In the genomic region with DNA sequence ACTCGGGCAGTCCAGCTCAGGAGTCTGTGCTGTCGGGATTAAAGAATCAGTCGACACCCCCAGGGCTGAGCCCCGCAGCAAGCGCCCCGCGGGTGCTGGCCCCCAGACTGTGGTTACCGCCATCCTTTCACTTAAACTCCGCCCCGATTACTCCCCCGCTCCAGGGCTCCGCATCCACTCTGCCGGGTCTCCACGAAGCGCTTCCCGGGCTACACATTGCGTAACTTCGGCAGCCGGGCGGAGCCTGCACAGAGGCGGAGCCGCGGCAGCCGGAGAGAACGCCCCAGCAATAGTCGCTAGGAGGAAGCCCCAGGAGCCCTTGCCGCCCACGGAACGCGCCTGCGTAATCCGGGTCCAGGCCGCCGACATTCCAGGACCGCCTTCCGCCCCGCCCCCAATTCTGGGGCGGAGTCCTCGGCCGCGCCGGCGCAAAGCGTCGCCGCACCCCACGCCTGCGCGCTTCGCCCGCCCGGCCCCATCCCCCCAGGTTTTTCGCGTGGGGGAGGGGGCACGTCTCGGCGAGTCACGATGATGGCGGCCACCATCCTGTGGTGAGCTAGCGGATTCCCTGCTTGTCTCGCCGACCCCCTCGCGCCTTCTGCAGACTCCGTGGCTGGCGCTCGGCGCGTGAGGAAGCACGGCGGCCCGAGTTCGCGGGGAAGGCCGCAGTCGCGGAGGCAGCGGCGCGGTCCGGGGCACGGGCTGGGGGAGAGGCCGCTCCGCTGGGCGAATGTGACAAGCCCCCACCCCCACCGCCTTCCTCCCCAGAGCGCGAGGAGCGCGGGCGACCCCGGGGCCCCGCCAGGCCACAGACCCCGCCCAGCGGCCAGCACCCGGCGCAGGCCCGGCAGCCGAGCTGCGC, we compare ENCODE assay signal across 8 cellular contexts. TPM values are rescaled to one million over a fixed set of nuclear protein-coding genes. Genes with fewer than 3 reads are reported as not detected.
A peak's percentile ranks its signal among the peaks of the same experiment; 100 is the strongest.
DNase-seq lines count a peak whose midpoint lies in the region; ATAC-seq, FAIRE-seq and TF ChIP-seq lines count a peak whose summit lies in the region.

A gene (plus strand): TSS at position 521 of the 862 bp plus-strand sequence. CDS start 351 bp downstream, outside the sequence.

- ATAC-seq in GM19043 (IDR thresholded peaks at IDR 0.05; ENCODE audit: low read depth, unreplicated experiment): peak; percentile 83
- ATAC-seq in HG03378 (IDR thresholded peaks at IDR 0.05; ENCODE audit: unreplicated experiment): peak; percentile 76

- TF ChIP-seq CTCF in AG10803 (conservative IDR thresholded peaks at IDR 0.05; ENCODE audit: low read length) (no peak), keratinocyte (optimal IDR thresholded peaks at IDR 0.05 in 1 of 3, IDR thresholded peaks at IDR 0.05 in 1 of 3, conservative IDR thresholded peaks at IDR 0.05 in 1 of 3; ENCODE audit: extremely low read depth in 1 of 3, insufficient read depth in 2 of 3, low read length in 3 of 3) (no peak)

- peaks cover 2% of the 10 kb centered on the region for H3K9me1 ChIP-seq in keratinocyte (ENCODE audit: control insufficient read depth, extremely low read depth, insufficient read depth, low read length)

- peak within 1 kb of the TSS; percentile 98 for H3K9ac ChIP-seq in keratinocyte (ENCODE audit: control insufficient read depth, extremely low read depth, insufficient read depth, low read length)

- dilution Hi-C loops in keratinocyte (cut with MboI; ENCODE audit: extremely low pct_ligation_motif_present, low sequenced_read_pairs): no loop called here

- no peaks in the 10 kb centered on the region for H3K36me3 ChIP-seq in keratinocyte (ENCODE audit: control insufficient read depth in 2 of 2, extremely low read depth in 1 of 2, insufficient read depth in 2 of 2, low read length in 2 of 2)

- H3K79me2 ChIP-seq in keratinocyte (ENCODE audit: control insufficient read depth, insufficient read depth, low read length): peaks cover 49% of the 10 kb centered on the region

- no peaks in the 10 kb centered on the region for H3K27me3 ChIP-seq in keratinocyte (ENCODE audit: control insufficient read depth, extremely low read depth, insufficient read depth, low read length)

- peak within 1 kb of the TSS; percentile 66 for H2AFZ ChIP-seq in keratinocyte (ENCODE audit: control insufficient read depth, low read length)

- H3K9me3 ChIP-seq in keratinocyte (ENCODE audit: control insufficient read depth, low read depth, low read length): no peaks in the 10 kb centered on the region

- DNase-seq in AG10803 (ENCODE audit: low read depth) (peak; percentile 98), NCI-H460 (ENCODE audit: extremely low read depth, low read depth) (peak; percentile 98), cerebellar nuclear complex (lab: John Stamatoyannopoulos, UW) (peak; percentile 76 to 88), keratinocyte (ENCODE audit: low read depth, low spot score) (peak; percentile 84)
- peak; percentile 99 for DNase-seq in activated CD4-positive, CD25-positive, alpha-beta regulatory T cell treated with anti-CD3 and anti-CD28 coated beads, Interleukin-2, amount 50 U/mL, for 72 hours
- peak; percentile 98 to 99 for DNase-seq in stimulated activated CD4-positive, alpha-beta T cell treated with anti-CD3 and anti-CD28 coated beads, Interleukin-15, amount 100 ng/mL, for 1 hour (ENCODE audit: low read depth in 1 of 2, low spot score in 1 of 2)

- H4K20me1 ChIP-seq in keratinocyte (ENCODE audit: control insufficient read depth, extremely low read depth, insufficient read depth, low read length): peaks cover 32% of the 10 kb centered on the region

- H3K4me2 ChIP-seq in keratinocyte (ENCODE audit: control insufficient read depth, extremely low read depth, insufficient read depth, low read depth, low read length): peak within 1 kb of the TSS; percentile 95

- FAIRE-seq in keratinocyte (lab: Jason Lieb, UNC): peak; percentile 29

- H3K27ac ChIP-seq in keratinocyte (ENCODE audit: control insufficient read depth, insufficient read depth, low read length): peak within 1 kb of the TSS; percentile 93

- H3K4me1 ChIP-seq in keratinocyte (ENCODE audit: control insufficient read depth, extremely low read depth, insufficient read depth, low read length): peaks cover 34% of the 10 kb centered on the region

- H3K4me3 ChIP-seq in AG10803 (ENCODE audit: low read length) (peak within 1 kb of the TSS; percentile 94), keratinocyte (ENCODE audit: control insufficient read depth in 2 of 3, extremely low read depth in 1 of 3, insufficient read depth in 2 of 3, low read depth in 1 of 3, low read length in 3 of 3) (peak within 1 kb of the TSS; percentile 70 to 97 (median 93))

RNA-seq across cellular contexts. Expression of the gene that starts here (rescaled TPM):
- total RNA-seq in NCI-H460 (2014; rRNA removed; shearing (Covaris generic)): 121 and 133 TPM in 2 replicates
- polyA plus RNA-seq in NCI-H460 (2014; cell fraction: nucleus; rRNA removed): 68.7 and 104 TPM in 2 replicates
- polyA plus RNA-seq in keratinocyte: 141 to 253 TPM (median 168 TPM) in 3 replicates
- polyA plus RNA-seq in keratinocyte (2011; ENCODE audit: low read depth): 60.5 TPM
- polyA plus RNA-seq in keratinocyte (2011; cell fraction: cytosol; rRNA removed): 178 and 247 TPM in 2 replicates
- 110 and 116 TPM in 2 replicates for polyA plus RNA-seq in keratinocyte (2011; cell fraction: nucleus; rRNA removed)
- 81.0 and 118 TPM in 2 replicates for polyA plus RNA-seq in keratinocyte (2012; ENCODE audit: low replicate concordance)
- 132 to 176 TPM (median 171 TPM) in 3 replicates for polyA minus RNA-seq in keratinocyte
- 148 TPM for polyA minus RNA-seq in keratinocyte (2011; cell fraction: cytosol; rRNA and poly(A)+ RNA removed)
- 37.1 and 63.4 TPM in 2 replicates for polyA minus RNA-seq in keratinocyte (2011; cell fraction: nucleus; rRNA and poly(A)+ RNA removed)

Comparison
In these comparisons a context has a peak if more than half of its experiments do, and no peak if none do; other contexts are left out.
1. Peak in every context shown above with its lines: DNase-seq, ATAC-seq, H3K4me3 ChIP-seq and H3K27ac ChIP-seq.